ENCODE assay signal across 26 cellular contexts in the genomic region with DNA sequence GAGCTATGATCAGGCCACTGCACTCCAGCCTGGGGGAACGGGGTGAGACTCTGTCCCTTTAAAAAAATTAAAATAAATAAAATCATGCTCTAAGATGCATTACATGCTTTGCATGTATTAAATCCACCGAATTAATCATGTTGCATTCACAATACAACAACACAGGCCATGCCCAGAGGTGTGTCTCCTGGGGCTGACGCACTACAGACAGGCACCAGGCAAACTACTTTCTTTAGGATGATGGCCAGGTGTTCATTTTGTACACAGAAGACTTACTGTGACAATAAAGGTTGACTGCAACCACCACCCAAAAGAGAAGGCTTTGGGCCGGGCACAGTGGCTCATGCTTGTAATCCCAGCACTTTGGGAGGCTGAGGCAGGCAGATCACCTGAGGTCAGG.
"Had no signal": no experiment of that assay in that cellular context is flagged by ENCODE, and none has a peak within 500 bp of the region (broad histone marks: within the 10 kb centered on the region; RNA-seq: fewer than 3 reads in every experiment).

No MANE protein-coding gene starts in this region.

- DNase-seq: kidney glomerular epithelial cell; left cardiac atrium; left ventricle myocardium superior; midbrain; mucosa of descending colon; naive thymus-derived CD4-positive, alpha-beta T cell; pancreas; retina; right cardiac atrium; small intestine; spleen; stimulated activated CD4-positive, alpha-beta T cell treated with anti-CD3 and anti-CD28 coated beads, Interleukin-4, amount 100 ng/mL, for 4 hours; stimulated activated CD8-positive, alpha-beta memory T cell treated with anti-CD3 and anti-CD28 coated beads, Interleukin-4, amount 100 ng/mL, for 48 hours; stimulated activated naive CD4-positive, alpha-beta T cell treated with Interleukin-2 at 50 U/mL for 16 hours; stimulated activated naive CD8-positive, alpha-beta T cell treated with anti-CD3 and anti-CD28 coated beads, Interleukin-15, amount 100 ng/mL, for 72 hours; substantia nigra; testis; thyroid gland; transverse colon; upper lobe of left lung; uterus had no signal

- H3K4me3 Mint-ChIP-seq: memory B cell; naive thymus-derived CD4-positive, alpha-beta T cell; natural killer cell treated with Interleukin-12 subunit alpha and Interleukin-12 subunit beta and Interleukin-15 and Interleukin-18, amount 100 ng/mL, for 72 hours; stimulated activated memory B cell treated with anti-CD40 and anti-IgM and Interleukin-4, amounts not matched to agents 10 μg/mL and 1 μg/mL and 100 μg/mL, for 72 hours; stimulated activated naive CD8-positive, alpha-beta T cell treated with anti-CD3 and anti-CD28 coated beads, Interleukin-15, amount 100 ng/mL, for 72 hours had no signal

- H3K27ac Mint-ChIP-seq: memory B cell; naive thymus-derived CD4-positive, alpha-beta T cell; natural killer cell treated with Interleukin-12 subunit alpha and Interleukin-12 subunit beta and Interleukin-15 and Interleukin-18, amount 100 ng/mL, for 72 hours; stimulated activated memory B cell treated with anti-CD40 and anti-IgM and Interleukin-4, amounts not matched to agents 10 μg/mL and 1 μg/mL and 100 μg/mL, for 72 hours; stimulated activated naive CD8-positive, alpha-beta T cell treated with anti-CD3 and anti-CD28 coated beads, Interleukin-15, amount 100 ng/mL, for 72 hours had no signal

- H3K36me3 Mint-ChIP-seq: memory B cell; naive thymus-derived CD4-positive, alpha-beta T cell; natural killer cell treated with Interleukin-12 subunit alpha and Interleukin-12 subunit beta and Interleukin-15 and Interleukin-18, amount 100 ng/mL, for 72 hours; stimulated activated memory B cell treated with anti-CD40 and anti-IgM and Interleukin-4, amounts not matched to agents 10 μg/mL and 1 μg/mL and 100 μg/mL, for 72 hours had no signal

- H3K27me3 Mint-ChIP-seq: memory B cell; natural killer cell treated with Interleukin-12 subunit alpha and Interleukin-12 subunit beta and Interleukin-15 and Interleukin-18, amount 100 ng/mL, for 72 hours; stimulated activated memory B cell treated with anti-CD40 and anti-IgM and Interleukin-4, amounts not matched to agents 10 μg/mL and 1 μg/mL and 100 μg/mL, for 72 hours; stimulated activated naive CD8-positive, alpha-beta T cell treated with anti-CD3 and anti-CD28 coated beads, Interleukin-15, amount 100 ng/mL, for 72 hours had no signal

- H3K9me3 Mint-ChIP-seq: memory B cell; naive thymus-derived CD4-positive, alpha-beta T cell; natural killer cell treated with Interleukin-12 subunit alpha and Interleukin-12 subunit beta and Interleukin-15 and Interleukin-18, amount 100 ng/mL, for 72 hours; stimulated activated memory B cell treated with anti-CD40 and anti-IgM and Interleukin-4, amounts not matched to agents 10 μg/mL and 1 μg/mL and 100 μg/mL, for 72 hours; stimulated activated naive CD8-positive, alpha-beta T cell treated with anti-CD3 and anti-CD28 coated beads, Interleukin-15, amount 100 ng/mL, for 72 hours had no signal

- H3K4me1 Mint-ChIP-seq: memory B cell; naive thymus-derived CD4-positive, alpha-beta T cell; stimulated activated memory B cell treated with anti-CD40 and anti-IgM and Interleukin-4, amounts not matched to agents 10 μg/mL and 1 μg/mL and 100 μg/mL, for 72 hours; stimulated activated naive CD8-positive, alpha-beta T cell treated with anti-CD3 and anti-CD28 coated beads, Interleukin-15, amount 100 ng/mL, for 72 hours had no signal

- ATAC-seq: left cardiac atrium; left lobe of liver; left ventricle myocardium superior; mucosa of descending colon; naive thymus-derived CD4-positive, alpha-beta T cell; pancreas; right cardiac atrium; sciatic nerve; stimulated activated memory B cell treated with anti-CD40 and anti-IgM and Interleukin-4, amounts not matched to agents 10 μg/mL and 1 μg/mL and 100 μg/mL, for 72 hours had no signal
